Comparison of ENCODE assay signal across 8 cellular contexts in genomic region chr17:16406742-16407674, GRCh38.
DNase-seq lines count a peak whose midpoint lies in the region; ATAC-seq and TF ChIP-seq lines count a peak whose summit lies in the region.

No MANE protein-coding gene starts in this region.

- DNase-seq in NCI-H69 (lab: John Stamatoyannopoulos, UW) (peak; percentile 66), HAP-1 (ENCODE audit: low spot score in 2 of 2) (no peak), cortex of kidney (lab: John Stamatoyannopoulos, UW) (no peak), cerebellar nuclear complex (lab: John Stamatoyannopoulos, UW) (no peak)
- DNase-seq in effector memory CD8-positive, alpha-beta T cell: no peak
- DNase-seq in stimulated activated CD8-positive, alpha-beta memory T cell treated with anti-CD3 and anti-CD28 coated beads, Interleukin-4, amount 100 ng/mL, for 48 hours: no peak

- ATAC-seq in effector memory CD8-positive, alpha-beta T cell (replicated peaks): no peak

- H3K4me1 ChIP-seq in mucosa of rectum (ENCODE audit: control insufficient read depth in 2 of 2, insufficient read depth in 2 of 2, low read length in 2 of 2) (peaks cover 2 to 5% of the 10 kb centered on the region in 2 donors), HAP-1 (0 out of 2 replicates have a peak, but pooled peaks cover 2% of the 10 kb centered on the region)

- peak overlapping the region; percentile 46 to 54 for H3K4me3 Mint-ChIP-seq in effector memory CD8-positive, alpha-beta T cell

- H3K4me1 Mint-ChIP-seq in effector memory CD8-positive, alpha-beta T cell (ENCODE audit: low read depth in 2 of 2): peaks cover 4 to 6% of the 10 kb centered on the region in 2 donors

- no peaks in the 10 kb centered on the region for H3K9me3 ChIP-seq in mucosa of rectum (ENCODE audit: control insufficient read depth in 2 of 2, low read length in 2 of 2)
- no peaks in the 10 kb centered on the region for H3K9me3 ChIP-seq in HAP-1

- H3K9me3 Mint-ChIP-seq in effector memory CD8-positive, alpha-beta T cell: no peaks in the 10 kb centered on the region

- H3K27me3 Mint-ChIP-seq in effector memory CD8-positive, alpha-beta T cell: peaks cover 0 to 25% of the 10 kb centered on the region in 2 donors

- peaks cover 6% of the 10 kb centered on the region for H3K36me3 Mint-ChIP-seq in effector memory CD8-positive, alpha-beta T cell (ENCODE audit: insufficient read depth)

- H3K27ac Mint-ChIP-seq in effector memory CD8-positive, alpha-beta T cell: no peak overlapping the region

- peak overlapping the region in 1 of 2 donors; percentile 43 for H3K27ac ChIP-seq in mucosa of rectum (ENCODE audit: low read depth in 2 of 2, low read length in 2 of 2)

- H3K27me3 ChIP-seq in mucosa of rectum (ENCODE audit: control insufficient read depth in 2 of 2, insufficient read depth in 2 of 2, low read length in 2 of 2) (no peaks in the 10 kb centered on the region), HAP-1 (ENCODE audit: low read depth) (no peaks in the 10 kb centered on the region)

- H3K4me3 ChIP-seq in GM12875 (ENCODE audit: low read depth, low read length) (peak overlapping the region; percentile 66), mucosa of rectum (ENCODE audit: low read length in 2 of 2) (peak overlapping the region; percentile 64 to 67), HAP-1 (no peak overlapping the region)

- 0 out of 2 replicates have a peak, but pooled peaks have one; percentile 22 for TF ChIP-seq CTCF in GM12875 (IDR thresholded peaks at IDR 0.05; ENCODE audit: borderline replicate concordance, insufficient read depth, low read depth, low read length)

- no peaks in the 10 kb centered on the region for H3K36me3 ChIP-seq in mucosa of rectum (ENCODE audit: control insufficient read depth in 2 of 2, insufficient read depth in 2 of 2, low read length in 2 of 2)
- no peaks in the 10 kb centered on the region; the same call in 1 of the 2 replicates for H3K36me3 ChIP-seq in HAP-1 (replicated peaks)

- in situ Hi-C loops in HAP-1 (cut with MboI; ENCODE audit: low sequenced_read_pairs): no loop called here

- H3K9ac ChIP-seq in mucosa of rectum (ENCODE audit: low read depth in 1 of 2, low read length in 2 of 2): peak overlapping the region; percentile 24 to 64
